22 cellular contexts compared by ENCODE assay signal in genomic region chr18:3713166-3713565, GRCh38.
A peak's percentile ranks its signal among the peaks of the same experiment; 100 is the strongest.
DNase-seq lines count a peak whose midpoint lies in the region; ATAC-seq, FAIRE-seq and TF ChIP-seq lines count a peak whose summit lies in the region.
"Had no signal": no experiment of that assay in that cellular context is flagged by ENCODE, and none has a peak within 500 bp of the region (broad histone marks: within the 10 kb centered on the region; RNA-seq: fewer than 3 reads in every experiment).

No MANE protein-coding gene starts in this region.

- ATAC-seq in GM21526 (IDR thresholded peaks at IDR 0.05; ENCODE audit: low FRiP score, unreplicated experiment), result no peak
- no peak for ATAC-seq in HG03460 (IDR thresholded peaks at IDR 0.05; ENCODE audit: unreplicated experiment)
- ATAC-seq: heart right ventricle, Right ventricle myocardium inferior, sciatic nerve had no signal

- no peak overlapping the region for H3K4me3 Mint-ChIP-seq in mesothelial cell of epicardium
- H3K4me3 Mint-ChIP-seq: activated CD4-positive, alpha-beta memory T cell treated with anti-CD3 and anti-CD28 coated beads, Interleukin-2, amount 10 ng/mL, durations not matched to agents 7 days and 5 days; activated T-cell treated with anti-CD3 and anti-CD28 coated beads, Interleukin-2, amount 50 U/mL, for 24 hours; CD4-positive, alpha-beta memory T cell; endodermal cell; IgD-negative memory B cell had no signal

- no peak for TF ChIP-seq CTCF in mesothelial cell of epicardium (IDR thresholded peaks at IDR 0.05; ENCODE audit: unreplicated experiment)

- no peaks in the 10 kb centered on the region for H3K36me3 Mint-ChIP-seq in mesothelial cell of epicardium
- H3K36me3 Mint-ChIP-seq: CD4-positive, alpha-beta memory T cell; IgD-negative memory B cell had no signal

- peak; percentile 98 for FAIRE-seq in G401.6 (lab: Jason Lieb, UNC)

- H3K27me3 Mint-ChIP-seq in mesothelial cell of epicardium (ENCODE audit: low read depth), result no peaks in the 10 kb centered on the region

- H3K27ac ChIP-seq in angular gyrus (ENCODE audit: low read depth, low read length), result peak overlapping the region; percentile 24
- H3K27ac ChIP-seq: heart right ventricle had no signal

- H3K4me1 Mint-ChIP-seq in mesothelial cell of epicardium, result peaks cover 76% of the 10 kb centered on the region
- H3K4me1 Mint-ChIP-seq: activated CD4-positive, alpha-beta memory T cell treated with anti-CD3 and anti-CD28 coated beads, Interleukin-2, amount 10 ng/mL, durations not matched to agents 7 days and 5 days had no signal

- peak overlapping the region; percentile 85 for H3K27ac Mint-ChIP-seq in mesothelial cell of epicardium
- H3K27ac Mint-ChIP-seq: activated CD4-positive, alpha-beta memory T cell treated with anti-CD3 and anti-CD28 coated beads, Interleukin-2, amount 10 ng/mL, durations not matched to agents 7 days and 5 days; activated T-cell treated with anti-CD3 and anti-CD28 coated beads, Interleukin-2, amount 50 U/mL, for 24 hours; CD4-positive, alpha-beta memory T cell; endodermal cell; IgD-negative memory B cell had no signal

- no peaks in the 10 kb centered on the region for H3K9me3 Mint-ChIP-seq in mesothelial cell of epicardium
- H3K9me3 Mint-ChIP-seq: activated CD4-positive, alpha-beta memory T cell treated with anti-CD3 and anti-CD28 coated beads, Interleukin-2, amount 10 ng/mL, durations not matched to agents 7 days and 5 days; activated T-cell treated with anti-CD3 and anti-CD28 coated beads, Interleukin-2, amount 50 U/mL, for 24 hours; CD4-positive, alpha-beta memory T cell; endodermal cell; IgD-negative memory B cell had no signal

- peak; percentile 61 for DNase-seq in NOMO-1 treated with dmso at 0.1 percent for 144 hours (lab: John Stamatoyannopoulos, UW; ENCODE audit: unreplicated experiment)
- no peak for DNase-seq in mesothelial cell of epicardium (ENCODE audit: low spot score in 2 of 2, unreplicated experiment in 2 of 2)
- no peak for DNase-seq in occipital lobe (lab: John Stamatoyannopoulos, UW)
- DNase-seq: activated CD4-positive, alpha-beta memory T cell treated with anti-CD3 and anti-CD28 coated beads, Interleukin-2, amount 10 ng/mL, durations not matched to agents 7 days and 5 days; activated CD4-positive, CD25-positive, alpha-beta regulatory T cell; activated naive CD4-positive, alpha-beta T cell treated with Interleukin-2 at 50 U/mL for 16 hours; activated T-cell treated with anti-CD3 and anti-CD28 coated beads, Interleukin-2, amount 50 U/mL, for 24 hours; aorta; CD4-positive, alpha-beta memory T cell; endodermal cell; GOT3; heart right ventricle; MG63; NCI-H1930; NCI-H2227 treated with DMSO at 0.1 percent for 48 hours had no signal
